In the genomic region with DNA sequence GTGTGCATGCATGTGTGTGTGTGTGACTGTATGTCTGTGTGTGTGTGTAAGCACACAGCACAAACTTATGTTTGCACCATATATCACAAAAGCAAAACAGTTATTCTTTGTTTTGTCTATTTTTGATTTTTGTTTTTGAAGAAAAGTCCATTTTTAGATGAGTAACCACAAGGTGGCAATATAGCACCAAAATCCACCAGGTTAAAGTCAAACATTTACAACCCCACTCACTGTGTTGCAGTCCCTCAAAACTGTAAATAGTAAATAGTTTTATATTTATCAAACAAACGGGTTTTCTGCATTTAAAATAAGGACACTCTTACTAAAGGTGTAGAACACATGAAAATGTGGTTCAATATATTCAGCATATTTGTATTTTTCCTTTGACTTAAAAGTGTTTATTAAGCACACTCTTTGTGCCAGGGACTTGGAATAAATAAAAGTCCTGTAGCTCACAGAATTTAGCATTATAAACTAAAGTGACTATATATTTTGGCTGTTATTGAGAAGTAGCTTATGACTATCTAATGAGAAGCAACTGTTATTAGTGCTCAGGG, we compare ENCODE assay signal across 8 cellular contexts.
DNase-seq lines count a peak whose midpoint lies in the region; ATAC-seq, FAIRE-seq and TF ChIP-seq lines count a peak whose summit lies in the region.

No MANE protein-coding gene starts in this region.

- H3K4me3 ChIP-seq in AG09309 (ENCODE audit: control insufficient read depth, low read depth, low read length) (no peak overlapping the region), testis (no peak overlapping the region), aorta (ENCODE audit: low read length in 2 of 2) (no peak overlapping the region)

- peak; percentile 54 for FAIRE-seq in GM19239 (lab: Jason Lieb, UNC)
- peak; percentile 65 for FAIRE-seq in RCC 7860 (lab: Jason Lieb, UNC)

- TF ChIP-seq CTCF in AG09309 (IDR thresholded peaks at IDR 0.05; ENCODE audit: control insufficient read depth, insufficient read depth, low read depth, low read length, missing control alignments) (peak; percentile 53), testis (IDR thresholded peaks at IDR 0.05) (peak; percentile 44 to 55 (median 44)), GM20000 (IDR thresholded peaks at IDR 0.05; ENCODE audit: extremely low read depth, missing control alignments) (no peak)

- WGBS in testis, 2 donors: 22 to 26% methylated on average over 1 of the region's 1 CpG
- WGBS in aorta, 2 donors: 0 to 3% methylated on average over 1 of the region's 1 CpG

- H3K4me1 ChIP-seq in testis (no peaks in the 10 kb centered on the region), aorta (ENCODE audit: control insufficient read depth in 1 of 2, insufficient read depth in 2 of 2, low read length in 2 of 2) (no peaks in the 10 kb centered on the region)

- no peak for ATAC-seq in GM19324 (IDR thresholded peaks at IDR 0.05; ENCODE audit: low FRiP score, unreplicated experiment)
- no peak for ATAC-seq in aorta (ENCODE audit: low FRiP score)

- no peak for TF ChIP-seq POLR2A in testis (IDR thresholded peaks at IDR 0.05)

- DNase-seq in AG09309 (ENCODE audit: low read depth) (no peak), GM19239 (ENCODE audit: insufficient read length, low spot score) (no peak), RCC 7860 (ENCODE audit: low spot score) (no peak), fibroblast of the conjunctiva (ENCODE audit: low read depth) (peak; percentile 36), testis (no peak), GM20000 (ENCODE audit: low spot score) (no peak), aorta (no peak)

- H3K27me3 ChIP-seq in testis (no peaks in the 10 kb centered on the region), aorta (ENCODE audit: control insufficient read depth in 1 of 2, insufficient read depth in 2 of 2, low read length in 1 of 2) (no peaks in the 10 kb centered on the region)

- intact Hi-C loops in testis (cut with DNase I; ENCODE audit: low total_unique reads): no loop called here
- intact Hi-C loops in aorta (cut with DNase I): loop anchor here in 1 of 2 donors (10.0 kb wide), 1 partner anchor 509 kb away; no protein-coding TSS in a partner anchor

- H3K27ac ChIP-seq in testis (no peak overlapping the region), aorta (ENCODE audit: low read depth in 1 of 2, low read length in 2 of 2) (no peak overlapping the region)

- no peaks in the 10 kb centered on the region for H3K36me3 ChIP-seq in testis (ENCODE audit: low read depth, missing control alignments)
- H3K36me3 ChIP-seq in aorta (ENCODE audit: control insufficient read depth in 1 of 2, insufficient read depth in 2 of 2, low read length in 1 of 2): no peaks in the 10 kb centered on the region

- H3K9me3 ChIP-seq in testis (no peaks in the 10 kb centered on the region), aorta (ENCODE audit: control insufficient read depth, low read length) (no peaks in the 10 kb centered on the region)
